In genomic region chr7:25430200-25430953, GRCh38 we compare ENCODE assay signal across 1 cellular context.
TF ChIP-seq lines count a peak whose summit lies in the region.

No MANE protein-coding gene starts in this region.

TF ChIP-seq in liver, 16 proteins besides CTCF, POLR2A, EP300 and RAD21 (continued from another document):
- TF ChIP-seq, protein P1, sequence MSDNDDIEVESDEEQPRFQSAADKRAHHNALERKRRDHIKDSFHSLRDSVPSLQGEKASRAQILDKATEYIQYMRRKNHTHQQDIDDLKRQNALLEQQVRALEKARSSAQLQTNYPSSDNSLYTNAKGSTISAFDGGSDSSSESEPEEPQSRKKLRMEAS (IDR thresholded peaks at IDR 0.05), result no peak
